17 cellular contexts compared by ENCODE assay signal in genomic region chr2:48693066-48693465, GRCh38.
A peak's percentile ranks its signal among the peaks of the same experiment; 100 is the strongest.
DNase-seq lines count a peak whose midpoint lies in the region; TF ChIP-seq lines count a peak whose summit lies in the region.
"Had no signal": no experiment of that assay in that cellular context is flagged by ENCODE, and none has a peak within 500 bp of the region (broad histone marks: within the 10 kb centered on the region; RNA-seq: fewer than 3 reads in every experiment).

No MANE protein-coding gene starts in this region.

- H3K27me3 ChIP-seq in H9 (ENCODE audit: insufficient read depth, low read length) (no peaks in the 10 kb centered on the region), mesenchymal stem cell (ENCODE audit: control insufficient read depth in 1 of 2, insufficient read depth in 1 of 2, low read length in 2 of 2) (no peaks in the 10 kb centered on the region)

- no peak overlapping the region for H3T11ph ChIP-seq in H9 (ENCODE audit: low read length)

- H3K14ac ChIP-seq in H9 (ENCODE audit: insufficient read depth, low read length) (no peak overlapping the region), mesenchymal stem cell (ENCODE audit: low read length in 2 of 2) (no peak overlapping the region)

- H3K27me3 Mint-ChIP-seq in H9 (ENCODE audit: low read depth) = no peaks in the 10 kb centered on the region
- no peaks in the 10 kb centered on the region for H3K27me3 Mint-ChIP-seq in type B pancreatic cell
- H3K27me3 Mint-ChIP-seq in endothelial cell (ENCODE audit: unreplicated experiment) = peaks cover 5% of the 10 kb centered on the region

- H3K4me1 Mint-ChIP-seq in H9 = peaks cover 35 to 45% of the 10 kb centered on the region in 2 experiments
- H3K4me1 Mint-ChIP-seq in type B pancreatic cell (ENCODE audit: unreplicated experiment) = peaks cover 15% of the 10 kb centered on the region
- peaks cover 5% of the 10 kb centered on the region for H3K4me1 Mint-ChIP-seq in endothelial cell (ENCODE audit: unreplicated experiment)
- H3K4me1 Mint-ChIP-seq: CD4-positive, CD25-positive, alpha-beta regulatory T cell had no signal

- DNase-seq in H9 (no peak), astrocyte of the spinal cord (ENCODE audit: low read depth, low spot score) (peak; percentile 18), mesenchymal stem cell (peak; percentile 19), type B pancreatic cell (ENCODE audit: extremely low spot score, unreplicated experiment) (no peak), NCI-H2107 treated with DMSO at 0.1 percent for 48 hours (lab: John Stamatoyannopoulos, UW; ENCODE audit: unreplicated experiment) (no peak), NOMO-1 treated with DMSO at 0.1 percent for 48 hours (lab: John Stamatoyannopoulos, UW; ENCODE audit: unreplicated experiment) (no peak), endothelial cell (ENCODE audit: low spot score) (no peak)
- DNase-seq: AML-193; CD4-positive, CD25-positive, alpha-beta regulatory T cell; DMS53; HCEC 1CT; NCI-H1092; NCI-H146; NCI-H2081; NCI-H2227 treated with DMSO at 0.1 percent for 48 hours; NCI-H524 had no signal

- no peak overlapping the region for H2BK20ac ChIP-seq in H9 (ENCODE audit: low read depth, low read length, poor library complexity, severe bottlenecking)

- H2BK120ac ChIP-seq in H9 (ENCODE audit: low read depth, low read length, poor library complexity, severe bottlenecking) (no peak overlapping the region), mesenchymal stem cell (ENCODE audit: low read depth, low read length) (no peak overlapping the region)

- no peak overlapping the region for H3K9ac ChIP-seq in H9 (ENCODE audit: extremely low read depth, insufficient read length, low read length)
- no peak overlapping the region for H3K9ac ChIP-seq in mesenchymal stem cell (ENCODE audit: low read length)
- H3K9ac ChIP-seq: KMS-11 had no signal

- no peaks in the 10 kb centered on the region for H3K36me3 Mint-ChIP-seq in H9 (ENCODE audit: insufficient read depth in 1 of 3, low read depth in 3 of 3)
- H3K36me3 Mint-ChIP-seq in type B pancreatic cell = no peaks in the 10 kb centered on the region
- no peaks in the 10 kb centered on the region for H3K36me3 Mint-ChIP-seq in endothelial cell (ENCODE audit: low read depth, unreplicated experiment)
- H3K36me3 Mint-ChIP-seq: CD4-positive, CD25-positive, alpha-beta regulatory T cell had no signal

- H3K4me3 Mint-ChIP-seq in H9 (no peak overlapping the region), type B pancreatic cell (no peak overlapping the region), endothelial cell (ENCODE audit: unreplicated experiment) (no peak overlapping the region)
- H3K4me3 Mint-ChIP-seq: CD4-positive, CD25-positive, alpha-beta regulatory T cell had no signal

- in situ Hi-C loops in astrocyte of the spinal cord (cut with HindIII; ENCODE audit: low sequenced_read_pairs) = no loop called here

- H3K18ac ChIP-seq in H9 (ENCODE audit: insufficient read length, low read depth, low read length) = no peak overlapping the region
- no peak overlapping the region for H3K18ac ChIP-seq in mesenchymal stem cell (ENCODE audit: low read depth in 1 of 2, low read length in 2 of 2)

- H2AK5ac ChIP-seq in H9 (ENCODE audit: insufficient read length, low read length) (no peak overlapping the region), mesenchymal stem cell (ENCODE audit: low read length, severe bottlenecking) (no peak overlapping the region)

- H3K4ac ChIP-seq in H9 (ENCODE audit: low read depth, low read length) = no peak overlapping the region
- H3K4ac ChIP-seq in mesenchymal stem cell (ENCODE audit: low read depth in 1 of 2, low read length in 2 of 2) = no peak overlapping the region

- H3K27ac Mint-ChIP-seq in H9 = peak overlapping the region in 2 of 3 experiments; percentile 3 to 13; a peak in 1 of 7 replicates
- peak overlapping the region; percentile 2 for H3K27ac Mint-ChIP-seq in type B pancreatic cell
- no peak overlapping the region for H3K27ac Mint-ChIP-seq in endothelial cell (ENCODE audit: unreplicated experiment)
- H3K27ac Mint-ChIP-seq: CD4-positive, CD25-positive, alpha-beta regulatory T cell had no signal

- H4K8ac ChIP-seq in H9 (replicated peaks; ENCODE audit: insufficient read length, low read depth, low read length) (no peak overlapping the region), mesenchymal stem cell (ENCODE audit: low read length) (no peak overlapping the region)

- H2BK12ac ChIP-seq in H9 (ENCODE audit: insufficient read length, low read depth, low read length) (no peak overlapping the region), mesenchymal stem cell (ENCODE audit: low read length in 2 of 2) (no peak overlapping the region)

- H3K23ac ChIP-seq in H9 (ENCODE audit: insufficient read length, low read depth, low read length) = no peak overlapping the region
- no peak overlapping the region for H3K23ac ChIP-seq in mesenchymal stem cell (ENCODE audit: low read length in 2 of 2)

- no peak overlapping the region for H4K5ac ChIP-seq in H9 (ENCODE audit: insufficient read length, low read depth, low read length)

- no CpG with 5 or more reads among the region's 4 CpGs for WGBS in H9 (ENCODE audit: extremely low coverage, insufficient read length, low lambda C conversion rate)
- 97% methylated on average over 4 of the region's 4 CpGs for WGBS in mesenchymal stem cell

- H2BK5ac ChIP-seq in H9 (ENCODE audit: insufficient read length, low read length) (no peak overlapping the region), mesenchymal stem cell (ENCODE audit: low read depth, low read length, poor library complexity, severe bottlenecking) (no peak overlapping the region)

- H3K27ac ChIP-seq in H9 (ENCODE audit: insufficient read length, low read depth, low read length) = no peak overlapping the region
- peak overlapping the region; percentile 71 for H3K27ac ChIP-seq in mesenchymal stem cell (ENCODE audit: low read length, poor library complexity, severe bottlenecking)
- H3K27ac ChIP-seq: KMS-11 had no signal

- H3K4me2 ChIP-seq in H9 (ENCODE audit: insufficient read depth, insufficient read length, low read length) (no peak overlapping the region), mesenchymal stem cell (ENCODE audit: low read length, poor library complexity, severe bottlenecking) (no peak overlapping the region)
- H3K4me2 ChIP-seq: KMS-11 had no signal

- H4K91ac ChIP-seq in H9 (ENCODE audit: insufficient read length, low read depth, low read length) (no peak overlapping the region), mesenchymal stem cell (ENCODE audit: low read length) (no peak overlapping the region)

- H3K23me2 ChIP-seq in H9 (ENCODE audit: insufficient read length, low read depth, low read length, poor library complexity, severe bottlenecking) = no peaks in the 10 kb centered on the region

- no peaks in the 10 kb centered on the region for H3K9me3 ChIP-seq in H9 (ENCODE audit: control insufficient read depth, low read depth, low read length)
- no peaks in the 10 kb centered on the region for H3K9me3 ChIP-seq in mesenchymal stem cell (ENCODE audit: control insufficient read depth, low read length)

- no peaks in the 10 kb centered on the region for H3K36me3 ChIP-seq in mesenchymal stem cell (ENCODE audit: control insufficient read depth in 1 of 2, insufficient read depth in 2 of 2, low read depth in 1 of 2, low read length in 2 of 2)

- H2BK15ac ChIP-seq in H9 (ENCODE audit: low read depth, low read length) (no peak overlapping the region), mesenchymal stem cell (ENCODE audit: low read depth, poor library complexity, severe bottlenecking) (no peak overlapping the region)

- H3K56ac ChIP-seq in H9 (ENCODE audit: insufficient read length, low read depth, low read length) = no peak overlapping the region

- H2AFZ ChIP-seq in H9 (ENCODE audit: low read length) (no peak overlapping the region), mesenchymal stem cell (ENCODE audit: low read depth, low read length) (no peak overlapping the region)

- H3K4me1 ChIP-seq in H9 (ENCODE audit: insufficient read depth, low read length) (peaks cover 4% of the 10 kb centered on the region; the same call in 1 of the 2 replicates), mesenchymal stem cell (ENCODE audit: control insufficient read depth, insufficient read depth, low read depth, low read length) (no peaks in the 10 kb centered on the region)

- H3K79me1 ChIP-seq in H9 (ENCODE audit: insufficient read depth, low read depth, low read length, poor library complexity, severe bottlenecking) (no peaks in the 10 kb centered on the region), mesenchymal stem cell (replicated peaks; ENCODE audit: low read length, poor library complexity, severe bottlenecking) (no peaks in the 10 kb centered on the region)

- H3K9me3 Mint-ChIP-seq in H9 (no peaks in the 10 kb centered on the region), type B pancreatic cell (no peaks in the 10 kb centered on the region), endothelial cell (ENCODE audit: unreplicated experiment) (no peaks in the 10 kb centered on the region)

- no peaks in the 10 kb centered on the region for H4K20me1 ChIP-seq in H9 (ENCODE audit: control insufficient read depth, insufficient read depth, insufficient read length)

- no peak overlapping the region for H3K4me3 ChIP-seq in astrocyte of the spinal cord (ENCODE audit: low read depth, low read length)
- no peak overlapping the region for H3K4me3 ChIP-seq in mesenchymal stem cell (ENCODE audit: insufficient read depth in 1 of 2, low read depth in 1 of 2, low read length in 2 of 2)

- no peaks in the 10 kb centered on the region for H3K79me2 ChIP-seq in H9 (ENCODE audit: insufficient read depth, low read length)

- TF ChIP-seq CTCF in H9 (conservative IDR thresholded peaks at IDR 0.05) (no peak), astrocyte of the spinal cord (IDR thresholded peaks at IDR 0.05; ENCODE audit: low read depth, low read length) (no peak), type B pancreatic cell (conservative IDR thresholded peaks at IDR 0.05) (no peak), endothelial cell (IDR thresholded peaks at IDR 0.05; ENCODE audit: unreplicated experiment) (no peak)

Comparison
In these comparisons a context has a peak if more than half of its experiments do, and no peak if none do; other contexts are left out.
1. DNase-seq: peak in astrocyte of the spinal cord (single experiment) and mesenchymal stem cell (single experiment); none in H9 (single experiment), type B pancreatic cell (single experiment), NCI-H2107 treated with DMSO at 0.1 percent for 48 hours (single experiment), NOMO-1 treated with DMSO at 0.1 percent for 48 hours (single experiment) and endothelial cell (single experiment).